ENCODE assay signal across 13 cellular contexts in the genomic region with DNA sequence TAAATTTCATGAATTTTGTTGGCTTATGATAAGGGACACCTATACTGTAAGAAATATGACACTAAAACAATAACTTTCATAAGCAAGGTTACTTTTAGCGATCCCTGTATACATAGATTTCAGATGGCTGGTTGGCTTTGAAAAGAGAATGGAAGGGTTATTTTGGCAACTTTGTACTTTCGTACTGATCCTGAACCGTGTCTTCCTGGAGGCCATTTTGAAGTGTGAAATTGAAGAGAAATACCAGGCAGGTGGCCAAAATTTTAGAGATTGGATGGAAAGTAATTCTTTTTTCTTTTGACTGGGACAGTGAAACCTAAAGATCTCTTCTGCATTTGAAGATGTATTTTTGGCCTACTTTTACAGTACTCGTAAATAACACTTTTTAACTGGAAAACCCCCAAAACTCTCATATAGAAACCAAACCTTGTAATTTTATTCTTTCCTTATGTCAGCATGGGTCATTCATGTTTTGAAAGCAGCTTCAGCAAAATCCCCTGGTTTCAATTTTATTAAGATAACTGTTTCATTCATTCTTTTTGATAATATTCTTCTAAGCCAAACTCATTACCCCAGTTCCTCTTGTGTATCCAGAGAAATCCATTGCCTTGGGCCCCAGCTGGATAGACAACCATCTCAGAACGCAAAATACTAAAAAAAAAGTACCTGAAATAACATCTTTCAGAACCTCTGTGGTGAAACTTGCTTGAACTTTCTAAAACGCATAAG. TPM values are rescaled to one million over a fixed set of nuclear protein-coding genes. Genes with fewer than 3 reads are reported as not detected.
DNase-seq lines count a peak whose midpoint lies in the region; ATAC-seq lines count a peak whose summit lies in the region.
"Had no signal": no experiment of that assay in that cellular context is flagged by ENCODE, and none has a peak within 500 bp of the region (broad histone marks: within the 10 kb centered on the region; RNA-seq: fewer than 3 reads in every experiment).

No MANE protein-coding gene starts in this region.

- no peak overlapping the region for H3K27ac Mint-ChIP-seq in activated CD4-positive, alpha-beta T cell treated with anti-CD3 and anti-CD28 coated beads, Interleukin-2, amount 10 ng/mL, durations not matched to agents 7 days and 5 days
- H3K27ac Mint-ChIP-seq in activated naive CD8-positive, alpha-beta T cell = peak overlapping the region; percentile 82
- H3K27ac Mint-ChIP-seq: type B pancreatic cell had no signal

- CTCF ChIA-PET in activated CD4-positive, alpha-beta T cell treated with anti-CD3 and anti-CD28 coated beads, Interleukin-2, amount 10 ng/mL, durations not matched to agents 7 days and 5 days (lab: Charles Lee) = interaction anchor here (1.5 kb wide), 1 partner anchor 15 kb away, joined by 4 read pairs; no protein-coding TSS in a partner anchor

- H3K9me3 Mint-ChIP-seq in activated CD4-positive, alpha-beta T cell treated with anti-CD3 and anti-CD28 coated beads, Interleukin-2, amount 10 ng/mL, durations not matched to agents 7 days and 5 days = peaks cover 7% of the 10 kb centered on the region
- peaks cover 3% of the 10 kb centered on the region for H3K9me3 Mint-ChIP-seq in activated naive CD8-positive, alpha-beta T cell (ENCODE audit: low read depth)
- H3K9me3 Mint-ChIP-seq: neural crest cell, type B pancreatic cell had no signal

- peaks cover 10% of the 10 kb centered on the region for H3K4me1 Mint-ChIP-seq in activated CD4-positive, alpha-beta T cell treated with anti-CD3 and anti-CD28 coated beads, Interleukin-2, amount 10 ng/mL, durations not matched to agents 7 days and 5 days
- H3K4me1 Mint-ChIP-seq in activated naive CD8-positive, alpha-beta T cell (ENCODE audit: low read depth) = peaks cover 12% of the 10 kb centered on the region
- H3K4me1 Mint-ChIP-seq: neural crest cell had no signal

- peak; percentile 7 for DNase-seq in activated CD4-positive, alpha-beta T cell treated with anti-CD3 and anti-CD28 coated beads for 48 hours
- DNase-seq in activated CD4-positive, alpha-beta T cell treated with anti-CD3 and anti-CD28 coated beads, Interleukin-2, amount 10 ng/mL, durations not matched to agents 7 days and 5 days = no peak
- DNase-seq in DMS53 treated with DMSO at 0.1 percent for 48 hours (lab: John Stamatoyannopoulos, UW; ENCODE audit: unreplicated experiment) = no peak
- DNase-seq in NCI-H1105 (lab: John Stamatoyannopoulos, UW) = no peak
- DNase-seq in NCI-H2227 treated with DMSO at 0.1 percent for 48 hours (lab: John Stamatoyannopoulos, UW) = no peak
- DNase-seq: activated effector memory CD4-positive, alpha-beta T cell treated with anti-CD3 and anti-CD28 coated beads, Interleukin-2, amount 50 U/mL, for 16 hours; NCI-H69; stimulated activated CD4-positive, alpha-beta T cell treated with anti-CD3 and anti-CD28 coated beads, Interleukin-2, amount 100 ng/mL, for 24 hours had no signal

- H3K4me3 Mint-ChIP-seq in activated CD4-positive, alpha-beta T cell treated with anti-CD3 and anti-CD28 coated beads, Interleukin-2, amount 10 ng/mL, durations not matched to agents 7 days and 5 days = no peak overlapping the region
- no peak overlapping the region for H3K4me3 Mint-ChIP-seq in activated naive CD8-positive, alpha-beta T cell
- H3K4me3 Mint-ChIP-seq: neural crest cell, type B pancreatic cell had no signal

- peaks cover 7% of the 10 kb centered on the region for H3K36me3 Mint-ChIP-seq in activated CD4-positive, alpha-beta T cell treated with anti-CD3 and anti-CD28 coated beads, Interleukin-2, amount 10 ng/mL, durations not matched to agents 7 days and 5 days (ENCODE audit: low read depth)
- no peaks in the 10 kb centered on the region for H3K36me3 Mint-ChIP-seq in activated naive CD8-positive, alpha-beta T cell
- H3K36me3 Mint-ChIP-seq: type B pancreatic cell had no signal

- ATAC-seq in GM21381 (IDR thresholded peaks at IDR 0.05; ENCODE audit: unreplicated experiment) = peak; percentile 93
- ATAC-seq in HG03066 (IDR thresholded peaks at IDR 0.05; ENCODE audit: low read depth, unreplicated experiment) = peak; percentile 88

- POLR2A ChIA-PET in activated CD4-positive, alpha-beta T cell treated with anti-CD3 and anti-CD28 coated beads, Interleukin-2, amount 10 ng/mL, durations not matched to agents 7 days and 5 days (lab: Charles Lee) = no interaction called here

- H3K27me3 Mint-ChIP-seq in activated CD4-positive, alpha-beta T cell treated with anti-CD3 and anti-CD28 coated beads, Interleukin-2, amount 10 ng/mL, durations not matched to agents 7 days and 5 days = peaks cover 2% of the 10 kb centered on the region
- no peaks in the 10 kb centered on the region for H3K27me3 Mint-ChIP-seq in activated naive CD8-positive, alpha-beta T cell

RNA-seq across cellular contexts. Expression of gene ZNF281, which starts 38.4 kb away (rescaled TPM):
- total RNA-seq in activated CD4-positive, alpha-beta T cell treated with anti-CD3 and anti-CD28 coated beads, Interleukin-2, amount 10 ng/mL, durations not matched to agents 7 days and 5 days = 10 to 100 TPM; 15.2 to 17.6 TPM
